Comparison of ENCODE assay signal across 24 cellular contexts in genomic region chr6:161954699-161955276, GRCh38.
"Had no signal": no experiment of that assay in that cellular context is flagged by ENCODE, and none has a peak within 500 bp of the region (broad histone marks: within the 10 kb centered on the region; RNA-seq: fewer than 3 reads in every experiment).

No MANE protein-coding gene starts in this region.

- H3K9me3 Mint-ChIP-seq: activated naive CD8-positive, alpha-beta T cell treated with anti-CD3 and anti-CD28 coated beads, Interleukin-2, amount 10 ng/mL, durations not matched to agents 7 days and 5 days had no signal

- H3K36me3 Mint-ChIP-seq: activated naive CD8-positive, alpha-beta T cell treated with anti-CD3 and anti-CD28 coated beads, Interleukin-2, amount 10 ng/mL, durations not matched to agents 7 days and 5 days; WTC11 had no signal

- H3K4me1 Mint-ChIP-seq: activated naive CD8-positive, alpha-beta T cell treated with anti-CD3 and anti-CD28 coated beads, Interleukin-2, amount 10 ng/mL, durations not matched to agents 7 days and 5 days had no signal

- H3K4me1 ChIP-seq: Peyer's patch had no signal

- DNase-seq: activated CD4-positive, alpha-beta T cell treated with anti-CD3 and anti-CD28 coated beads for 48 hours; activated CD4-positive, alpha-beta T cell treated with anti-CD3 and anti-CD28 coated beads, Interleukin-2, amount 50 U/mL, for 4 hours; activated CD4-positive, CD25-positive, alpha-beta regulatory T cell treated with anti-CD3 and anti-CD28 coated beads, Interleukin-2, amount 50 U/mL, for 72 hours; activated CD8-positive, alpha-beta memory T cell treated with anti-CD3 and anti-CD28 coated beads, Interleukin-2, amount 50 U/mL, for 48 hours; activated CD8-positive, alpha-beta T cell treated with anti-CD3 and anti-CD28 coated beads, Interleukin-2, amount 10 ng/mL, durations not matched to agents 7 days and 5 days; activated naive CD4-positive, alpha-beta T cell treated with anti-CD3 and anti-CD28 coated beads, Interleukin-2, amount 50 U/mL, for 16 hours; activated naive CD8-positive, alpha-beta T cell treated with anti-CD3 and anti-CD28 coated beads, Interleukin-2, amount 10 ng/mL, durations not matched to agents 7 days and 5 days; activated T-cell treated with anti-CD3 and anti-CD28 coated beads, Interleukin-2, amount 50 U/mL, for 1 hour; anterior cingulate cortex; Kasumi-1; KBM-7; NCI-H1105 treated with DMSO at 0.1 percent for 48 hours; NCI-H1436 treated with DMSO at 0.1 percent for 48 hours; NCI-H187; NCI-H2081; NCI-H510A treated with DMSO at 0.1 percent for 48 hours; NCI-H69; Peyer's patch; SHP77 treated with DMSO at 0.1 percent for 48 hours had no signal

- H3K27ac Mint-ChIP-seq: activated CD8-positive, alpha-beta T cell treated with anti-CD3 and anti-CD28 coated beads, Interleukin-2, amount 10 ng/mL, durations not matched to agents 7 days and 5 days; activated naive CD8-positive, alpha-beta T cell treated with anti-CD3 and anti-CD28 coated beads, Interleukin-2, amount 10 ng/mL, durations not matched to agents 7 days and 5 days; T-helper 1 cell treated with Interleukin-12 subunit alpha and Interleukin-12 subunit beta and Interleukin-4 antibody, amounts not matched to agents 30 μg/mL and 1 μg/mL, for 36 hours; WTC11 had no signal

- H3K36me3 ChIP-seq: adrenal gland, Peyer's patch had no signal

- H3K4me3 ChIP-seq: adrenal gland, Peyer's patch had no signal

- H3K27me3 ChIP-seq: adrenal gland, Peyer's patch had no signal

- H3K27me3 Mint-ChIP-seq: activated naive CD8-positive, alpha-beta T cell treated with anti-CD3 and anti-CD28 coated beads, Interleukin-2, amount 10 ng/mL, durations not matched to agents 7 days and 5 days; brain had no signal

- H3K4me3 Mint-ChIP-seq: activated CD8-positive, alpha-beta T cell treated with anti-CD3 and anti-CD28 coated beads, Interleukin-2, amount 10 ng/mL, durations not matched to agents 7 days and 5 days; activated naive CD8-positive, alpha-beta T cell treated with anti-CD3 and anti-CD28 coated beads, Interleukin-2, amount 10 ng/mL, durations not matched to agents 7 days and 5 days; T-helper 1 cell treated with Interleukin-12 subunit alpha and Interleukin-12 subunit beta and Interleukin-4 antibody, amounts not matched to agents 30 μg/mL and 1 μg/mL, for 36 hours; WTC11 had no signal

- H3K27ac ChIP-seq: Peyer's patch, RWPE1 had no signal

- ATAC-seq: activated CD8-positive, alpha-beta T cell treated with anti-CD3 and anti-CD28 coated beads, Interleukin-2, amount 10 ng/mL, durations not matched to agents 7 days and 5 days; WTC11 had no signal

- H3K9me3 ChIP-seq: adrenal gland, Peyer's patch had no signal
